8 cellular contexts compared by ENCODE assay signal in the genomic region with DNA sequence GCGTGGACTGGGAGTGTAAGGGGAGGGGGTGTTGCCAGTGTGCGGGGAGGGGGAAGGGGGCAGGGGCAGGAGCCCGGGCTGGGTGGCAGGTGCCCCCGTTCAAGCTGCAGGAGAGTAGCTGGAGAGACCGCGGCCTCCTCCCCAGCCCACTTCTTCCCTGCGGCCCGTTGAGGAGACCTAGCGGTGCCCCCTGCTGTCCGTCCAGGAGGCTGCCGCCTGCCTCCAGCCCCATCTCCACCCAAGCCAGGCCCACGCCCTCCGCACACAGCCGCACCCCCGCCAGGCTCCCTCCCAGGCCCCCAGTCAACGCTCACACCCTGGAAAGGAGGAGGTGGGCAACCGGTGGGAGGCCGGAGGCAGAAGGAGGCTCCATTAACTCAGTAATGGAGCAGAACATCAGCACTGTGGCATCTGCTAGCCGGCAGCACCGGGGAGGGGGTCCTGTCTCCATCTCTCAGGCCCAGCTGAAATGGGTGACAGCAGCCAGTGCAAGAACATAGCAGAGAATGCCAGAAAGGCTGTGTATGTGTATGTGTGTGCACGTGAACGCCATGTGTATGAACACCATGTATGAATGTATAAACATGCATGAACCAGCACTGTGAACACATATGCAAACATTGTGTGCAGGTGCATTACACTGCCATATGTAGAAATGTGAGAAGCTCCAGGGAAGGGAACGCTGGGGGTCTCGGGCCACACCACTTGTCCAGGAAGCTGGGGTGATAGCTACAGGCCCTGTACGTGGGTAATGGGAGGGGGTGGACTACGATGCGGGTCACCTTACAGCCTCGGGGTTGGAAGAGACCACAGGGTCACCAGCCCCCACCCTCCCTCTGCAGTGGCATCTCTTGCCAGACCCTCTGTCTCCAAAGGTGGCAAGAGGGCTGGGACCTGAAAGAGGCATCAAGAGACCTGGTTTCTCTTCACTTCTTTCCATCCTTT.
DNase-seq lines count a peak whose midpoint lies in the region; ATAC-seq and TF ChIP-seq lines count a peak whose summit lies in the region.

No MANE protein-coding gene starts in this region.

- DNase-seq in COLO829 (ENCODE audit: low spot score): peak; percentile 74
- DNase-seq in NCI-H1694 (lab: John Stamatoyannopoulos, UW): peak; percentile 47
- DNase-seq in WTC11 (ENCODE audit: low spot score): peak; percentile 84
- peak; percentile 53 for DNase-seq in cerebellar cortex (ENCODE audit: low spot score)
- DNase-seq in left lung: peak; percentile 70 to 90
- DNase-seq in stimulated activated CD8-positive, alpha-beta memory T cell treated with anti-CD3 and anti-CD28 coated beads, Interleukin-12 subunit alpha, Interleukin-12 subunit beta, amount 100 ng/mL, for 4 hours (ENCODE audit: low read depth): peak; percentile 24
- DNase-seq in putamen (ENCODE audit: low spot score): no peak

- H3K4me3 Mint-ChIP-seq in WTC11: no peak overlapping the region

- intact Hi-C loops in left lung (cut with DNase I): no loop called here

- no peak overlapping the region for H3K27ac Mint-ChIP-seq in WTC11

- peaks cover 27% of the 10 kb centered on the region for H3K4me1 Mint-ChIP-seq in WTC11

- H3K36me3 Mint-ChIP-seq in WTC11: no peaks in the 10 kb centered on the region

- peaks cover 0 to 85% of the 10 kb centered on the region in 2 donors for H3K27me3 ChIP-seq in left lung

- ATAC-seq in GM21723 (IDR thresholded peaks at IDR 0.05; ENCODE audit: unreplicated experiment): peak; percentile 61
- peak; percentile 84 for ATAC-seq in WTC11
- peak; percentile 90 for ATAC-seq in left lung

- H3K4me1 ChIP-seq in left lung: peaks cover 0 to 22% of the 10 kb centered on the region in 2 donors

- H3K9me3 ChIP-seq in left lung: no peaks in the 10 kb centered on the region

- H3K4me3 ChIP-seq in left lung: no peak overlapping the region

- H3K9me3 Mint-ChIP-seq in WTC11: no peaks in the 10 kb centered on the region

- TF ChIP-seq CTCF in WTC11 (IDR thresholded peaks at IDR 0.05) (peak; percentile 49), left lung (IDR thresholded peaks at IDR 0.05) (peak; percentile 38 to 74)

- H3K36me3 ChIP-seq in left lung: no peaks in the 10 kb centered on the region

- H3K27ac ChIP-seq in left lung: no peak overlapping the region

- CTCF ChIA-PET in WTC11 (lab: Charles Lee): interaction anchor here (0.6 to 4.2 kb wide), 13 partner anchors 9 to 124 kb away, joined by 3 to 21 read pairs (median 4); no protein-coding TSS in a partner anchor

- H3K27me3 Mint-ChIP-seq in WTC11 (ENCODE audit: low read depth): no peaks in the 10 kb centered on the region

- POLR2A ChIA-PET in WTC11 (lab: Charles Lee): interaction anchor here (0.6 kb wide), 1 partner anchor 62 kb away, joined by 4 read pairs; no protein-coding TSS in a partner anchor

TF ChIP-seq in WTC11, 78 proteins besides CTCF, POLR2A, EP300 and RAD21:
- TF ChIP-seq, protein P1, sequence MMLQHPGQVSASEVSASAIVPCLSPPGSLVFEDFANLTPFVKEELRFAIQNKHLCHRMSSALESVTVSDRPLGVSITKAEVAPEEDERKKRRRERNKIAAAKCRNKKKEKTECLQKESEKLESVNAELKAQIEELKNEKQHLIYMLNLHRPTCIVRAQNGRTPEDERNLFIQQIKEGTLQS (CRISPR knock-in tag; conservative IDR thresholded peaks at IDR 0.05): no peak
- TF ChIP-seq FOXP1 (CRISPR knock-in tag; IDR thresholded peaks at IDR 0.05; ENCODE audit: borderline replicate concordance) (no peak), CREB1 (CRISPR knock-in tag; IDR thresholded peaks at IDR 0.05) (no peak), IRF2 (CRISPR knock-in tag; IDR thresholded peaks at IDR 0.05; ENCODE audit: borderline replicate concordance, low read depth) (no peak), SMAD3 (CRISPR knock-in tag; IDR thresholded peaks at IDR 0.05; ENCODE audit: borderline replicate concordance) (no peak), NFATC4 (CRISPR knock-in tag; IDR thresholded peaks at IDR 0.05) (no peak), GABPB1 (CRISPR knock-in tag; IDR thresholded peaks at IDR 0.05) (no peak), TCF7 (CRISPR knock-in tag; IDR thresholded peaks at IDR 0.05; ENCODE audit: low read depth) (no peak)
- TF ChIP-seq, protein P2, sequence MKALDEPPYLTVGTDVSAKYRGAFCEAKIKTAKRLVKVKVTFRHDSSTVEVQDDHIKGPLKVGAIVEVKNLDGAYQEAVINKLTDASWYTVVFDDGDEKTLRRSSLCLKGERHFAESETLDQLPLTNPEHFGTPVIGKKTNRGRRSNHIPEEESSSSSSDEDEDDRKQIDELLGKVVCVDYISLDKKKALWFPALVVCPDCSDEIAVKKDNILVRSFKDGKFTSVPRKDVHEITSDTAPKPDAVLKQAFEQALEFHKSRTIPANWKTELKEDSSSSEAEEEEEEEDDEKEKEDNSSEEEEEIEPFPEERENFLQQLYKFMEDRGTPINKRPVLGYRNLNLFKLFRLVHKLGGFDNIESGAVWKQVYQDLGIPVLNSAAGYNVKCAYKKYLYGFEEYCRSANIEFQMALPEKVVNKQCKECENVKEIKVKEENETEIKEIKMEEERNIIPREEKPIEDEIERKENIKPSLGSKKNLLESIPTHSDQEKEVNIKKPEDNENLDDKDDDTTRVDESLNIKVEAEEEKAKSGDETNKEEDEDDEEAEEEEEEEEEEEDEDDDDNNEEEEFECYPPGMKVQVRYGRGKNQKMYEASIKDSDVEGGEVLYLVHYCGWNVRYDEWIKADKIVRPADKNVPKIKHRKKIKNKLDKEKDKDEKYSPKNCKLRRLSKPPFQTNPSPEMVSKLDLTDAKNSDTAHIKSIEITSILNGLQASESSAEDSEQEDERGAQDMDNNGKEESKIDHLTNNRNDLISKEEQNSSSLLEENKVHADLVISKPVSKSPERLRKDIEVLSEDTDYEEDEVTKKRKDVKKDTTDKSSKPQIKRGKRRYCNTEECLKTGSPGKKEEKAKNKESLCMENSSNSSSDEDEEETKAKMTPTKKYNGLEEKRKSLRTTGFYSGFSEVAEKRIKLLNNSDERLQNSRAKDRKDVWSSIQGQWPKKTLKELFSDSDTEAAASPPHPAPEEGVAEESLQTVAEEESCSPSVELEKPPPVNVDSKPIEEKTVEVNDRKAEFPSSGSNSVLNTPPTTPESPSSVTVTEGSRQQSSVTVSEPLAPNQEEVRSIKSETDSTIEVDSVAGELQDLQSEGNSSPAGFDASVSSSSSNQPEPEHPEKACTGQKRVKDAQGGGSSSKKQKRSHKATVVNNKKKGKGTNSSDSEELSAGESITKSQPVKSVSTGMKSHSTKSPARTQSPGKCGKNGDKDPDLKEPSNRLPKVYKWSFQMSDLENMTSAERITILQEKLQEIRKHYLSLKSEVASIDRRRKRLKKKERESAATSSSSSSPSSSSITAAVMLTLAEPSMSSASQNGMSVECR (CRISPR knock-in tag; IDR thresholded peaks at IDR 0.05; ENCODE audit: borderline replicate concordance): no peak
- TF ChIP-seq, protein P3, sequence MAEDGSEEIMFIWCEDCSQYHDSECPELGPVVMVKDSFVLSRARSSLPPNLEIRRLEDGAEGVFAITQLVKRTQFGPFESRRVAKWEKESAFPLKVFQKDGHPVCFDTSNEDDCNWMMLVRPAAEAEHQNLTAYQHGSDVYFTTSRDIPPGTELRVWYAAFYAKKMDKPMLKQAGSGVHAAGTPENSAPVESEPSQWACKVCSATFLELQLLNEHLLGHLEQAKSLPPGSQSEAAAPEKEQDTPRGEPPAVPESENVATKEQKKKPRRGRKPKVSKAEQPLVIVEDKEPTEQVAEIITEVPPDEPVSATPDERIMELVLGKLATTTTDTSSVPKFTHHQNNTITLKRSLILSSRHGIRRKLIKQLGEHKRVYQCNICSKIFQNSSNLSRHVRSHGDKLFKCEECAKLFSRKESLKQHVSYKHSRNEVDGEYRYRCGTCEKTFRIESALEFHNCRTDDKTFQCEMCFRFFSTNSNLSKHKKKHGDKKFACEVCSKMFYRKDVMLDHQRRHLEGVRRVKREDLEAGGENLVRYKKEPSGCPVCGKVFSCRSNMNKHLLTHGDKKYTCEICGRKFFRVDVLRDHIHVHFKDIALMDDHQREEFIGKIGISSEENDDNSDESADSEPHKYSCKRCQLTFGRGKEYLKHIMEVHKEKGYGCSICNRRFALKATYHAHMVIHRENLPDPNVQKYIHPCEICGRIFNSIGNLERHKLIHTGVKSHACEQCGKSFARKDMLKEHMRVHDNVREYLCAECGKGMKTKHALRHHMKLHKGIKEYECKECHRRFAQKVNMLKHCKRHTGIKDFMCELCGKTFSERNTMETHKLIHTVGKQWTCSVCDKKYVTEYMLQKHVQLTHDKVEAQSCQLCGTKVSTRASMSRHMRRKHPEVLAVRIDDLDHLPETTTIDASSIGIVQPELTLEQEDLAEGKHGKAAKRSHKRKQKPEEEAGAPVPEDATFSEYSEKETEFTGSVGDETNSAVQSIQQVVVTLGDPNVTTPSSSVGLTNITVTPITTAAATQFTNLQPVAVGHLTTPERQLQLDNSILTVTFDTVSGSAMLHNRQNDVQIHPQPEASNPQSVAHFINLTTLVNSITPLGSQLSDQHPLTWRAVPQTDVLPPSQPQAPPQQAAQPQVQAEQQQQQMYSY (CRISPR knock-in tag; IDR thresholded peaks at IDR 0.05): no peak
- TF ChIP-seq, protein P4, sequence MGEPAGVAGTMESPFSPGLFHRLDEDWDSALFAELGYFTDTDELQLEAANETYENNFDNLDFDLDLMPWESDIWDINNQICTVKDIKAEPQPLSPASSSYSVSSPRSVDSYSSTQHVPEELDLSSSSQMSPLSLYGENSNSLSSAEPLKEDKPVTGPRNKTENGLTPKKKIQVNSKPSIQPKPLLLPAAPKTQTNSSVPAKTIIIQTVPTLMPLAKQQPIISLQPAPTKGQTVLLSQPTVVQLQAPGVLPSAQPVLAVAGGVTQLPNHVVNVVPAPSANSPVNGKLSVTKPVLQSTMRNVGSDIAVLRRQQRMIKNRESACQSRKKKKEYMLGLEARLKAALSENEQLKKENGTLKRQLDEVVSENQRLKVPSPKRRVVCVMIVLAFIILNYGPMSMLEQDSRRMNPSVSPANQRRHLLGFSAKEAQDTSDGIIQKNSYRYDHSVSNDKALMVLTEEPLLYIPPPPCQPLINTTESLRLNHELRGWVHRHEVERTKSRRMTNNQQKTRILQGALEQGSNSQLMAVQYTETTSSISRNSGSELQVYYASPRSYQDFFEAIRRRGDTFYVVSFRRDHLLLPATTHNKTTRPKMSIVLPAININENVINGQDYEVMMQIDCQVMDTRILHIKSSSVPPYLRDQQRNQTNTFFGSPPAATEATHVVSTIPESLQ (CRISPR knock-in tag; IDR thresholded peaks at IDR 0.05): no peak
